8 cellular contexts compared by ENCODE assay signal in genomic region chr15:77186518-77187095, GRCh38.
A peak's percentile ranks its signal among the peaks of the same experiment; 100 is the strongest.
DNase-seq lines count a peak whose midpoint lies in the region; ATAC-seq, FAIRE-seq and TF ChIP-seq lines count a peak whose summit lies in the region.

No MANE protein-coding gene starts in this region.

- H4K20me1 ChIP-seq in MM.1S (ENCODE audit: insufficient read depth, low read length) = no peaks in the 10 kb centered on the region

- no peak for FAIRE-seq in kidney (lab: Jason Lieb, UNC)

- no peaks in the 10 kb centered on the region for H3K36me3 ChIP-seq in MM.1S (replicated peaks; ENCODE audit: insufficient read depth, low read length)
- H3K36me3 ChIP-seq in kidney (ENCODE audit: control insufficient read depth in 1 of 2, insufficient read depth in 2 of 2, low read length in 2 of 2) = no peaks in the 10 kb centered on the region

- no peaks in the 10 kb centered on the region for H3K9me3 Mint-ChIP-seq in type B pancreatic cell
- no peaks in the 10 kb centered on the region for H3K9me3 Mint-ChIP-seq in activated CD4-positive, alpha-beta memory T cell treated with anti-CD3 and anti-CD28 coated beads, Interleukin-2, amount 10 ng/mL, durations not matched to agents 7 days and 5 days

- H3K9me3 ChIP-seq in MM.1S (replicated peaks; ENCODE audit: insufficient read depth, low read length) (no peaks in the 10 kb centered on the region), kidney (ENCODE audit: control insufficient read depth in 1 of 2, low read length in 2 of 2) (no peaks in the 10 kb centered on the region)

- ATAC-seq in GM21723 (IDR thresholded peaks at IDR 0.05; ENCODE audit: unreplicated experiment) = no peak

- intact Hi-C loops in kidney (cut with DNase I) = loop anchor here (10.0 kb wide), 1 partner anchor 308 kb away; no protein-coding TSS in a partner anchor

- no peaks in the 10 kb centered on the region for H3K9me2 ChIP-seq in MM.1S (replicated peaks; ENCODE audit: insufficient read depth, low read length)

- H3K27me3 ChIP-seq in MM.1S (replicated peaks; ENCODE audit: insufficient read depth, low read length) = no peaks in the 10 kb centered on the region

- CTCF ChIA-PET in activated CD4-positive, alpha-beta memory T cell treated with anti-CD3 and anti-CD28 coated beads, Interleukin-2, amount 10 ng/mL, durations not matched to agents 7 days and 5 days (lab: Charles Lee) = interaction anchor here (0.7 to 3.9 kb wide), 10 partner anchors 25 to 356 kb away, joined by 3 to 38 read pairs (median 4); no protein-coding TSS in a partner anchor

- H3F3A ChIP-seq in MM.1S (ENCODE audit: insufficient read depth, low read length) = peaks cover 35% of the 10 kb centered on the region

- H3K36me3 Mint-ChIP-seq in type B pancreatic cell = peaks cover 4% of the 10 kb centered on the region
- no peaks in the 10 kb centered on the region for H3K36me3 Mint-ChIP-seq in activated CD4-positive, alpha-beta memory T cell treated with anti-CD3 and anti-CD28 coated beads, Interleukin-2, amount 10 ng/mL, durations not matched to agents 7 days and 5 days (ENCODE audit: low read depth)

- H3K27ac ChIP-seq in MM.1S (ENCODE audit: low read length) = peak overlapping the region; percentile 60; the same call in 1 of the 2 replicates
- peak overlapping the region in 1 of 2 donors; percentile 74 for H3K27ac ChIP-seq in kidney (ENCODE audit: low read depth in 2 of 2, low read length in 2 of 2)

- no peak overlapping the region for H3K4me3 ChIP-seq in MM.1S (ENCODE audit: low read length)
- no peak overlapping the region for H3K4me3 ChIP-seq in kidney (ENCODE audit: low read length in 2 of 2)

- peak overlapping the region; percentile 67; the same call in 1 of the 2 replicates for H3K4me2 ChIP-seq in MM.1S (ENCODE audit: low read depth, low read length)

- POLR2A ChIA-PET in activated CD4-positive, alpha-beta memory T cell treated with anti-CD3 and anti-CD28 coated beads, Interleukin-2, amount 10 ng/mL, durations not matched to agents 7 days and 5 days (lab: Charles Lee) = interaction anchor here (1.0 to 1.5 kb wide), 2 partner anchors 7 to 10 kb away, joined by 3 to 5 read pairs; no protein-coding TSS in a partner anchor

- H3K4me3 Mint-ChIP-seq in type B pancreatic cell = no peak overlapping the region
- no peak overlapping the region for H3K4me3 Mint-ChIP-seq in activated CD4-positive, alpha-beta memory T cell treated with anti-CD3 and anti-CD28 coated beads, Interleukin-2, amount 10 ng/mL, durations not matched to agents 7 days and 5 days

- TF ChIP-seq CTCF in MM.1S (IDR thresholded peaks at IDR 0.05; ENCODE audit: low read length) (peak; percentile 73), kidney (IDR thresholded peaks at IDR 0.05; ENCODE audit: borderline replicate concordance, extremely low read depth, insufficient read depth) (peak; percentile 54), type B pancreatic cell (conservative IDR thresholded peaks at IDR 0.05) (peak; percentile 76)

- peaks cover 52% of the 10 kb centered on the region for H3K4me1 ChIP-seq in MM.1S (ENCODE audit: low read length)
- peaks cover 5 to 6% of the 10 kb centered on the region in 2 donors for H3K4me1 ChIP-seq in kidney (ENCODE audit: control insufficient read depth in 1 of 2, insufficient read depth in 1 of 2, low read depth in 1 of 2, low read length in 2 of 2)

- peak overlapping the region; percentile 52 for H3K27ac Mint-ChIP-seq in type B pancreatic cell
- no peak overlapping the region for H3K27ac Mint-ChIP-seq in activated CD4-positive, alpha-beta memory T cell treated with anti-CD3 and anti-CD28 coated beads, Interleukin-2, amount 10 ng/mL, durations not matched to agents 7 days and 5 days

- H3K79me2 ChIP-seq in MM.1S (ENCODE audit: low read length) = no peaks in the 10 kb centered on the region

- DNase-seq in GDM1 (lab: John Stamatoyannopoulos, UW) (peak; percentile 19), MM.1S (peak; percentile 43), astrocyte of the hippocampus (ENCODE audit: low read depth, low spot score) (peak; percentile 62), kidney (no peak), type B pancreatic cell (ENCODE audit: extremely low spot score, unreplicated experiment) (no peak)
- no peak for DNase-seq in activated CD8-positive, alpha-beta memory T cell treated with anti-CD3 and anti-CD28 coated beads, Interleukin-2, amount 50 U/mL, for 4 hours
- no peak for DNase-seq in activated CD4-positive, alpha-beta memory T cell treated with anti-CD3 and anti-CD28 coated beads, Interleukin-2, amount 10 ng/mL, durations not matched to agents 7 days and 5 days

- peaks cover 31% of the 10 kb centered on the region for H3K4me1 Mint-ChIP-seq in type B pancreatic cell (ENCODE audit: unreplicated experiment)
- H3K4me1 Mint-ChIP-seq in activated CD4-positive, alpha-beta memory T cell treated with anti-CD3 and anti-CD28 coated beads, Interleukin-2, amount 10 ng/mL, durations not matched to agents 7 days and 5 days = peaks cover 39% of the 10 kb centered on the region

- H3K9ac ChIP-seq in MM.1S (ENCODE audit: low read length) (peak overlapping the region; percentile 44; the same call in 1 of the 2 replicates), kidney (ENCODE audit: low read length in 2 of 2) (no peak overlapping the region)

- H3K27me3 Mint-ChIP-seq in type B pancreatic cell = no peaks in the 10 kb centered on the region
- no peaks in the 10 kb centered on the region for H3K27me3 Mint-ChIP-seq in activated CD4-positive, alpha-beta memory T cell treated with anti-CD3 and anti-CD28 coated beads, Interleukin-2, amount 10 ng/mL, durations not matched to agents 7 days and 5 days

- no peak overlapping the region for H2AFZ ChIP-seq in MM.1S (ENCODE audit: low read length)

Comparison
In these comparisons a context has a peak if more than half of its experiments do, and no peak if none do; other contexts are left out.
1. DNase-seq: peak in GDM1 (single experiment), MM.1S (single experiment) and astrocyte of the hippocampus (single experiment); none in kidney (single experiment), type B pancreatic cell (single experiment), activated CD8-positive, alpha-beta memory T cell treated with anti-CD3 and anti-CD28 coated beads, Interleukin-2, amount 50 U/mL, for 4 hours (single experiment) and activated CD4-positive, alpha-beta memory T cell treated with anti-CD3 and anti-CD28 coated beads, Interleukin-2, amount 10 ng/mL, durations not matched to agents 7 days and 5 days (single experiment).
2. Peak in every context shown above with its lines, with median percentiles within 50 percentile points of each other: CTCF ChIP-seq.